In the genomic region with DNA sequence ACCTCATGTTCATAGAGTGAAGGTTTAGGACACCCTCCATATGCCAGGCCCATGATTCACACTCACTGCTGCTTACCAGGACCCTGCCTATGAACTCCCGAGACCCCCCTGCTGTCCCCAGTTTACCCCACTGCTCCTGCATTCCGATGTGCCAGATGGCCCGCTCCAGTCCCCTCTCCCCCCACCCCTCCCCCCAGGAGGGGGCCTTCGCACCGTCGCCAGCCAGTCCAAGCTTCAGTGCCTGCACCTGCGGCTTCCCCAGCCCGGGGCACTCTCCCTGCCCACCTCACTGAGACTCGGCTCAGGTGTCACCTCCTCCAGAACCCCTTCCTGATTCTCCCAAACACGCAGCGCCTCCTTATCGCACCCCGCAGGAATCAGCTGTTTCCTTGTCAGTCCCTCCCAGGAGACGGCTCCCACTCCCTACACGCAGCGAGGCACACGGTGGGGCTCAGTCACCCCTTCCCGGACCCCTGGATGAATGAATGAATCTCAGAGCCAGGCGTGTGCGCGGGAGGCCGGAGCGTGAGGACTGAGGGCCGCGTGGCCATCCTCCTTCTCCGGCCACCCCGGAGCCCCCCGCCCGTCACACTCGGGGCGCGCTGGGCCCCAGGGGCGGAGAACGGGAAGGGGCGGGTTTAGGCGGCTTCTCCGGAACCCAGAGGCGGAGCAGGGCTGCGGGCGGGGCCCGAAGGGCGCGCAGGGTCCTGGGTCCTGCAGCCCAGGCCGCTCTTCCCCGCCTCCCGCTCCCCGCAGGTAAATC, we compare ENCODE assay signal across 8 cellular contexts. TPM values are rescaled to one million over a fixed set of nuclear protein-coding genes. Genes with fewer than 3 reads are reported as not detected.
DNase-seq lines count a peak whose midpoint lies in the region; ATAC-seq, FAIRE-seq and TF ChIP-seq lines count a peak whose summit lies in the region.

No MANE protein-coding gene starts in this region.

- TF ChIP-seq EP300 in HepG2 (IDR thresholded peaks at IDR 0.05; ENCODE audit: low read depth in 2 of 2, low read length in 2 of 2) (0 out of 4 replicates have a peak, but pooled peaks of 1 of the 2 experiments have one; percentile 33), HepG2 (CRISPR knock-in tag; IDR thresholded peaks at IDR 0.05; ENCODE audit: borderline replicate concordance) (0 out of 2 replicates have a peak, but pooled peaks have one; percentile 14)

- CTCF ChIA-PET in HepG2 (lab: Yijun Ruan, JAX; ENCODE audit: low intra/inter-chr PET ratio, low total read pairs): no interaction called here

- H3K4me3 ChIP-seq in choroid plexus epithelial cell (ENCODE audit: low read depth, low read length) (peak overlapping the region; percentile 72), HepG2 (replicated peaks in 1 of 3; ENCODE audit: insufficient read depth in 1 of 3, low read depth in 2 of 3, low read length in 3 of 3) (peak overlapping the region; percentile 73 to 92 (median 85))

- H3K9ac ChIP-seq in H9 (ENCODE audit: extremely low read depth, insufficient read length, low read length): peak overlapping the region; percentile 40
- peak overlapping the region; percentile 84 for H3K9ac ChIP-seq in HepG2 (ENCODE audit: insufficient read depth, low read depth, low read length)

- H3K36me3 Mint-ChIP-seq in H9 (ENCODE audit: insufficient read depth in 1 of 3, low read depth in 3 of 3): peaks cover 0 to 8% (median 3%) of the 10 kb centered on the region in 3 experiments; a peak in 3 of 7 replicates

- H4K91ac ChIP-seq in H9 (ENCODE audit: insufficient read length, low read depth, low read length): no peak overlapping the region

- H4K8ac ChIP-seq in H9 (replicated peaks; ENCODE audit: insufficient read length, low read depth, low read length): no peak overlapping the region

- peaks cover 26% of the 10 kb centered on the region for H3K23me2 ChIP-seq in H9 (ENCODE audit: insufficient read length, low read depth, low read length, poor library complexity, severe bottlenecking)

- peaks cover 0 to 3% of the 10 kb centered on the region in 2 experiments; a peak in 1 of 5 replicates for H3K9me3 Mint-ChIP-seq in H9

- peak overlapping the region; percentile 86 to 88 for H3K4me3 Mint-ChIP-seq in H9

- no peak for TF ChIP-seq CTCF in H9 (conservative IDR thresholded peaks at IDR 0.05)
- no peak for TF ChIP-seq CTCF in choroid plexus epithelial cell (conservative IDR thresholded peaks at IDR 0.05; ENCODE audit: low read depth, low read length)
- no peak; the same call in 1 of the 2 replicates for TF ChIP-seq CTCF in HepG2 (CRISPR knock-in tag; IDR thresholded peaks at IDR 0.05)

- no peaks in the 10 kb centered on the region for H3K9me3 ChIP-seq in H9 (ENCODE audit: control insufficient read depth, low read depth, low read length)
- no peaks in the 10 kb centered on the region for H3K9me3 ChIP-seq in HepG2 (ENCODE audit: low read length)

- H3K14ac ChIP-seq in H9 (ENCODE audit: insufficient read depth, low read length): peak overlapping the region; percentile 61

- H3K79me1 ChIP-seq in H9 (ENCODE audit: insufficient read depth, low read depth, low read length, poor library complexity, severe bottlenecking): no peaks in the 10 kb centered on the region

- H3K27ac ChIP-seq in H9 (ENCODE audit: insufficient read length, low read depth, low read length) (no peak overlapping the region), HepG2 (ENCODE audit: extremely low read length, insufficient read depth, low read length) (peak overlapping the region; percentile 74)

- peak; percentile 28 to 71; a peak in 3 of 4 replicates for TF ChIP-seq POLR2A in HepG2 (IDR thresholded peaks at IDR 0.05; ENCODE audit: insufficient read depth in 1 of 2, low read depth in 2 of 2, low read length in 2 of 2)

- H2AFZ ChIP-seq in H9 (ENCODE audit: low read length) (no peak overlapping the region), HepG2 (ENCODE audit: low read length) (no peak overlapping the region)

- H3K27ac Mint-ChIP-seq in H9: peak overlapping the region; percentile 7 to 89 (median 46); a peak in 5 of 7 replicates

- no peak overlapping the region for H4K5ac ChIP-seq in H9 (ENCODE audit: insufficient read length, low read depth, low read length)

- no peak overlapping the region for H2BK15ac ChIP-seq in H9 (ENCODE audit: low read depth, low read length)

- no peak for TF ChIP-seq RAD21 in HepG2 (CRISPR knock-in tag; IDR thresholded peaks at IDR 0.05)

- no peak overlapping the region for H3K56ac ChIP-seq in H9 (ENCODE audit: insufficient read length, low read depth, low read length)

- no peak overlapping the region for H3T11ph ChIP-seq in H9 (ENCODE audit: low read length)

- H2BK120ac ChIP-seq in H9 (ENCODE audit: low read depth, low read length, poor library complexity, severe bottlenecking): no peak overlapping the region

- H2BK20ac ChIP-seq in H9 (ENCODE audit: low read depth, low read length, poor library complexity, severe bottlenecking): no peak overlapping the region

- H2BK12ac ChIP-seq in H9 (ENCODE audit: insufficient read length, low read depth, low read length): no peak overlapping the region

- in situ Hi-C loops in HepG2 (cut with HindIII; ENCODE audit: extremely low pct_ligation_motif_present, low pct_unique_long_range_greater_than_20kb): no loop called here

- H3K4ac ChIP-seq in H9 (ENCODE audit: low read depth, low read length): no peak overlapping the region

- WGBS in H9 (ENCODE audit: extremely low coverage, insufficient read length, low lambda C conversion rate): no CpG with 5 or more reads among the region's 47 CpGs
- 1% methylated on average over 19 of the region's 47 CpGs for WGBS in HepG2 (ENCODE audit: low lambda C conversion rate)

- peaks cover 21 to 30% of the 10 kb centered on the region in 2 experiments for H3K4me1 Mint-ChIP-seq in H9

- intact Hi-C loops in HepG2 (cut with micrococcal nuclease; ENCODE audit: unreplicated experiment): loop anchor here (1.0 kb wide), 1 partner anchor 36 kb away; no protein-coding TSS in a partner anchor

- no TSS peak for BruUV-seq in HepG2 (replicated peaks; lab: Mats Ljungman, UMichigan)

- H3K27me3 ChIP-seq in H9 (ENCODE audit: insufficient read depth, low read length): no peaks in the 10 kb centered on the region
- no peaks in the 10 kb centered on the region for H3K27me3 ChIP-seq in HepG2 (ENCODE audit: control insufficient read depth in 1 of 2, insufficient read depth in 2 of 2, low read length in 2 of 2)

- POLR2A ChIA-PET in HepG2 (lab: Yijun Ruan, JAX): interaction anchor here (0.6 to 2.3 kb wide), 4 partner anchors 23 to 67 kb away, joined by 5 to 11 read pairs (median 6); a partner anchor contains a TSS

- H3K27me3 Mint-ChIP-seq in H9 (ENCODE audit: low read depth): peaks cover 4% of the 10 kb centered on the region; the same call in 1 of the 2 replicates

- H4K20me1 ChIP-seq in H9 (ENCODE audit: control insufficient read depth, insufficient read depth, insufficient read length): no peaks in the 10 kb centered on the region
- H4K20me1 ChIP-seq in HepG2 (ENCODE audit: insufficient read depth, low read length): no peaks in the 10 kb centered on the region

- H3K18ac ChIP-seq in H9 (ENCODE audit: insufficient read length, low read depth, low read length): no peak overlapping the region

- H2AK5ac ChIP-seq in H9 (ENCODE audit: insufficient read length, low read length): no peak overlapping the region

- H3K23ac ChIP-seq in H9 (ENCODE audit: insufficient read length, low read depth, low read length): no peak overlapping the region

- DNase-seq in GDM1 (lab: John Stamatoyannopoulos, UW) (peak; percentile 25), H9 (peak; percentile 76), NCI-H1436 (lab: John Stamatoyannopoulos, UW) (peak; percentile 23), choroid plexus epithelial cell (ENCODE audit: low read depth) (no peak), HepG2 (ENCODE audit: low spot score) (peak; percentile 35), GOT3 (lab: John Stamatoyannopoulos, UW) (no peak)
- DNase-seq in activated CD4-positive, CD25-positive, alpha-beta regulatory T cell (lab: John Stamatoyannopoulos, UW): peak; percentile 20 to 42 (median 36)
- DNase-seq in stimulated activated CD4-positive, alpha-beta T cell treated with anti-CD3 and anti-CD28 coated beads, Interleukin-4, amount 100 ng/mL, for 48 hours (ENCODE audit: low read depth in 2 of 2): peak; percentile 63 to 69

- no peaks in the 10 kb centered on the region for H3K36me3 ChIP-seq in HepG2 (replicated peaks in 1 of 2; ENCODE audit: control insufficient read depth in 1 of 2, insufficient read depth in 2 of 2, low read length in 2 of 2)

- FAIRE-seq in HepG2 (lab: Jason Lieb, UNC): no peak

- H3K4me1 ChIP-seq in H9 (ENCODE audit: insufficient read depth, low read length) (no peaks in the 10 kb centered on the region), HepG2 (ENCODE audit: insufficient read depth, low read length) (peaks cover 45% of the 10 kb centered on the region)

- no peaks in the 10 kb centered on the region for H3K79me2 ChIP-seq in H9 (ENCODE audit: insufficient read depth, low read length)
- peaks cover 13% of the 10 kb centered on the region for H3K79me2 ChIP-seq in HepG2 (ENCODE audit: insufficient read depth, low read length)

- no peak overlapping the region for H2BK5ac ChIP-seq in H9 (ENCODE audit: insufficient read length, low read length)

- peak; percentile 57 for ATAC-seq in HepG2

- peak overlapping the region; percentile 78 for H3K4me2 ChIP-seq in H9 (ENCODE audit: insufficient read depth, insufficient read length, low read length)
- H3K4me2 ChIP-seq in HepG2 (ENCODE audit: low read depth, low read length): peak overlapping the region; percentile 99

RNA-seq across cellular contexts. Expression of a gene that starts 1.7 kb away (rescaled TPM):
- total RNA-seq in H9 (2021): 86.5 and 87.4 TPM in 2 replicates
- total RNA-seq in HepG2 (2016; rRNA removed; fragmentation: Illumina TruSeq; extraction: Trizol): 22.7 and 27.9 TPM in 2 replicates
- total RNA-seq in HepG2 (2016; cell fraction: cytosol; rRNA removed; fragmentation: Illumina TruSeq; extraction: Trizol; ENCODE audit: low read depth): 4.3 and 4.7 TPM in 2 replicates
- total RNA-seq in HepG2 (2016; cell fraction: insoluble cytoplasmic fraction; rRNA removed; fragmentation: Illumina TruSeq; extraction: Trizol): 22.1 and 22.8 TPM in 2 replicates
- total RNA-seq in HepG2 (2016; cell fraction: membrane; rRNA removed; fragmentation: Illumina TruSeq; extraction: Trizol): 12.6 and 13.8 TPM in 2 replicates
- total RNA-seq in HepG2 (2016; cell fraction: nucleus; rRNA removed; fragmentation: Illumina TruSeq; extraction: Trizol): 16.9 TPM in 2 replicates
- polyA plus RNA-seq in HepG2 (2011; rRNA removed): 40.8 and 59.8 TPM in 2 replicates
- polyA plus RNA-seq in HepG2 (2011; cell fraction: cytosol; rRNA removed): 29.8 and 37.1 TPM in 2 replicates
- polyA plus RNA-seq in HepG2 (2011; cell fraction: nucleus; rRNA removed): 69.2 and 76.6 TPM in 2 replicates
- 26.4 and 32.7 TPM in 2 replicates for polyA plus RNA-seq in HepG2 (2012)
- polyA plus RNA-seq in HepG2 (2016; cell fraction: cytosol; fragmentation: Illumina TruSeq; extraction: Trizol; ENCODE audit: low read depth): 3.1 and 3.2 TPM in 2 replicates
- 24.4 and 30.4 TPM in 2 replicates for polyA plus RNA-seq in HepG2 (2016; cell fraction: insoluble cytoplasmic fraction; fragmentation: Illumina TruSeq; extraction: Trizol; ENCODE audit: low read depth)
- polyA plus RNA-seq in HepG2 (2016; cell fraction: membrane; fragmentation: Illumina TruSeq; extraction: Trizol; ENCODE audit: low read depth): 10.0 and 10.4 TPM in 2 replicates
- 33.4 and 38.4 TPM in 2 replicates for polyA plus RNA-seq in HepG2 (2016; cell fraction: nucleus; fragmentation: Illumina TruSeq; extraction: Trizol; ENCODE audit: insufficient read depth, low read depth)
- polyA minus RNA-seq in HepG2 (2011; rRNA and poly(A)+ RNA removed; ENCODE audit: low replicate concordance): 118 and 247 TPM in 2 replicates
- polyA minus RNA-seq in HepG2 (2011; cell fraction: cytosol; rRNA and poly(A)+ RNA removed): 37.2 and 50.5 TPM in 2 replicates
- 49.2 and 53.7 TPM in 2 replicates for polyA minus RNA-seq in HepG2 (2011; cell fraction: nucleus; rRNA and poly(A)+ RNA removed)

RNA-seq across cellular contexts. Expression of a gene that starts 25.6 kb away (rescaled TPM):
- total RNA-seq in H9 (2021) (28.1 and 29.4 TPM in 2 replicates), HepG2 (2016; rRNA removed; fragmentation: Illumina TruSeq; extraction: Trizol) (4.3 and 4.8 TPM in 2 replicates)
- total RNA-seq in HepG2 (2016; cell fraction: cytosol; rRNA removed; fragmentation: Illumina TruSeq; extraction: Trizol; ENCODE audit: low read depth): 1.1 and 1.2 TPM in 2 replicates
- 3.0 and 4.9 TPM in 2 replicates for total RNA-seq in HepG2 (2016; cell fraction: insoluble cytoplasmic fraction; rRNA removed; fragmentation: Illumina TruSeq; extraction: Trizol)
- 3.8 TPM in 2 replicates for total RNA-seq in HepG2 (2016; cell fraction: membrane; rRNA removed; fragmentation: Illumina TruSeq; extraction: Trizol)
- 2.6 and 3.9 TPM in 2 replicates for total RNA-seq in HepG2 (2016; cell fraction: nucleus; rRNA removed; fragmentation: Illumina TruSeq; extraction: Trizol)
- polyA plus RNA-seq in HepG2 (2011; rRNA removed): 9.3 and 9.6 TPM in 2 replicates
- polyA plus RNA-seq in HepG2 (2011; cell fraction: cytosol; rRNA removed): 7.3 and 11.5 TPM in 2 replicates
- polyA plus RNA-seq in HepG2 (2011; cell fraction: nucleus; rRNA removed): 14.7 and 18.6 TPM in 2 replicates
- 4.4 and 6.6 TPM in 2 replicates for polyA plus RNA-seq in HepG2 (2012)
- polyA plus RNA-seq in HepG2 (2016; cell fraction: cytosol; fragmentation: Illumina TruSeq; extraction: Trizol; ENCODE audit: low read depth): 1.7 and 3.1 TPM in 2 replicates
- 3.3 and 4.8 TPM in 2 replicates for polyA plus RNA-seq in HepG2 (2016; cell fraction: insoluble cytoplasmic fraction; fragmentation: Illumina TruSeq; extraction: Trizol; ENCODE audit: low read depth)
- 3.5 and 4.2 TPM in 2 replicates for polyA plus RNA-seq in HepG2 (2016; cell fraction: membrane; fragmentation: Illumina TruSeq; extraction: Trizol; ENCODE audit: low read depth)
- polyA plus RNA-seq in HepG2 (2016; cell fraction: nucleus; fragmentation: Illumina TruSeq; extraction: Trizol; ENCODE audit: insufficient read depth, low read depth): 8.4 and 9.9 TPM in 2 replicates
- polyA minus RNA-seq in HepG2 (2011; rRNA and poly(A)+ RNA removed; ENCODE audit: low replicate concordance): 26.2 and 71.2 TPM in 2 replicates
- polyA minus RNA-seq in HepG2 (2011; cell fraction: cytosol; rRNA and poly(A)+ RNA removed): 6.0 and 7.6 TPM in 2 replicates
- polyA minus RNA-seq in HepG2 (2011; cell fraction: nucleus; rRNA and poly(A)+ RNA removed): 11.9 and 12.7 TPM in 2 replicates

RNA-seq across cellular contexts. Expression of a gene that starts 34.8 kb away (rescaled TPM):
- 58.9 and 60.5 TPM in 2 replicates for total RNA-seq in H9 (2021)
- total RNA-seq in HepG2 (2016; rRNA removed; fragmentation: Illumina TruSeq; extraction: Trizol): 54.2 and 66.2 TPM in 2 replicates
- total RNA-seq in HepG2 (2016; cell fraction: cytosol; rRNA removed; fragmentation: Illumina TruSeq; extraction: Trizol; ENCODE audit: low read depth): 6.4 and 7.7 TPM in 2 replicates
- total RNA-seq in HepG2 (2016; cell fraction: insoluble cytoplasmic fraction; rRNA removed; fragmentation: Illumina TruSeq; extraction: Trizol): 55.2 and 65.5 TPM in 2 replicates
- 35.0 and 35.8 TPM in 2 replicates for total RNA-seq in HepG2 (2016; cell fraction: membrane; rRNA removed; fragmentation: Illumina TruSeq; extraction: Trizol)
- 21.6 and 23.7 TPM in 2 replicates for total RNA-seq in HepG2 (2016; cell fraction: nucleus; rRNA removed; fragmentation: Illumina TruSeq; extraction: Trizol)
- 42.3 and 47.4 TPM in 2 replicates for polyA plus RNA-seq in HepG2 (2011; rRNA removed)
- 32.4 and 45.6 TPM in 2 replicates for polyA plus RNA-seq in HepG2 (2011; cell fraction: cytosol; rRNA removed)
- polyA plus RNA-seq in HepG2 (2011; cell fraction: nucleus; rRNA removed): 7.9 and 11.0 TPM in 2 replicates
- polyA plus RNA-seq in HepG2 (2012): 27.3 and 28.9 TPM in 2 replicates
- polyA plus RNA-seq in HepG2 (2016; cell fraction: cytosol; fragmentation: Illumina TruSeq; extraction: Trizol; ENCODE audit: low read depth): 3.5 and 3.6 TPM in 2 replicates
- polyA plus RNA-seq in HepG2 (2016; cell fraction: insoluble cytoplasmic fraction; fragmentation: Illumina TruSeq; extraction: Trizol; ENCODE audit: low read depth): 56.6 and 59.0 TPM in 2 replicates
- 19.4 and 19.8 TPM in 2 replicates for polyA plus RNA-seq in HepG2 (2016; cell fraction: membrane; fragmentation: Illumina TruSeq; extraction: Trizol; ENCODE audit: low read depth)
- polyA plus RNA-seq in HepG2 (2016; cell fraction: nucleus; fragmentation: Illumina TruSeq; extraction: Trizol; ENCODE audit: insufficient read depth, low read depth): 30.2 and 30.5 TPM in 2 replicates
- polyA minus RNA-seq in HepG2 (2011; rRNA and poly(A)+ RNA removed; ENCODE audit: low replicate concordance): 31.9 and 49.0 TPM in 2 replicates
- 31.0 and 34.3 TPM in 2 replicates for polyA minus RNA-seq in HepG2 (2011; cell fraction: cytosol; rRNA and poly(A)+ RNA removed)
- polyA minus RNA-seq in HepG2 (2011; cell fraction: nucleus; rRNA and poly(A)+ RNA removed): 13.8 and 19.4 TPM in 2 replicates

Comparison
In these comparisons a context has a peak if more than half of its experiments do, and no peak if none do; other contexts are left out.
1. DNase-seq: peak in GDM1 (single experiment), H9 (single experiment), NCI-H1436 (single experiment), activated CD4-positive, CD25-positive, alpha-beta regulatory T cell (4 of 4), HepG2 (single experiment) and stimulated activated CD4-positive, alpha-beta T cell treated with anti-CD3 and anti-CD28 coated beads, Interleukin-4, amount 100 ng/mL, for 48 hours (2 of 2); none in choroid plexus epithelial cell (single experiment) and GOT3 (single experiment).